In the genomic region with DNA sequence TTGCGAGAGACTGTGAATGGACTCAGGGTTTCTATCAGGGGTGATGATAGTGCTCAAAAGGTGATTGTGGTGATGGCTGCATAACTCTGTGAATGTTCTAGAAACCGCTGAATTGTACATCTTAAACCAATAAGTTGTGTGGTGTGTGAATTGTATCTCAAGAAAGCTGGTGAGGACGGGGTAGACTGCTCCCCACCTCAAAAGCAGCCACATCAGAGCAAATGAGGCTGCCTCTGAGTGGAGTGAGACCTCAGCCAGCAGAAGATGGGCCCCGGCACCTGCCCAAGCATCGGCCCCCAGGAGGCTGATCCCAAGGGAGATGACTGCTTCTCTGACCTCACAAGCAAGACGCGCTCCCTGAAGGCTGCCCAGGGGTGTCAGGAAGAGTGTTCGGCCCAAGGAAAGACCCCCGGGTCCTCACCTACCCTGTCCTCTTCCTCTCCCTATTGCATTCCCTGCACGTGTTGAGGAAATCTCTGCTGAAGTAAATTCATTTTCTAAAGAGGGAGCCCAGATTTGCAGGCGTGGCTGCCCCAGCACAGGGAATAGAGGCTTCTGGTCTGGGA, we compare ENCODE assay signal across 25 cellular contexts.
"Had no signal": no experiment of that assay in that cellular context is flagged by ENCODE, and none has a peak within 500 bp of the region (broad histone marks: within the 10 kb centered on the region; RNA-seq: fewer than 3 reads in every experiment).

No MANE protein-coding gene starts in this region.

- FAIRE-seq: endometrium, TTC549 had no signal

- DNase-seq: activated CD4-positive, alpha-beta memory T cell treated with anti-CD3 and anti-CD28 coated beads for 36 hours; activated CD4-positive, alpha-beta T cell treated with anti-CD3 and anti-CD28 coated beads, Interleukin-2, amount 10 ng/mL, durations not matched to agents 24 days and 14 days; activated naive CD4-positive, alpha-beta T cell; activated T-cell treated with anti-CD3 and anti-CD28 coated beads, Interleukin-2, amount 50 U/mL, for 72 hours; cerebellar nuclear complex; colonic mucosa; effector CD8-positive, alpha-beta T cell; esophagus squamous epithelium; foreskin melanocyte; heart right ventricle; islet precursor cell; left ventricle myocardium inferior; occipital lobe; stimulated activated CD4-positive, alpha-beta T cell treated with anti-CD3 and anti-CD28 coated beads, Interleukin-1b, Interleukin-23, amount 100 ng/mL, for 48 hours; stimulated activated CD4-positive, alpha-beta T cell treated with anti-CD3 and anti-CD28 coated beads, Interleukin-4, amount 100 ng/mL, for 4 hours; stimulated activated CD8-positive, alpha-beta memory T cell treated with anti-CD3 and anti-CD28 coated beads, Interleukin-4, amount 100 ng/mL, for 48 hours; stimulated activated naive B cell treated with anti-CD40 and anti-IgM and Interleukin-4, amounts not matched to agents 10 μg/mL and 1 μg/mL and 100 μg/mL, for 72 hours; SW 1271; T-helper 9 cell had no signal

- ATAC-seq: heart right ventricle; stimulated activated naive B cell treated with anti-CD40 and anti-IgM and Interleukin-4, amounts not matched to agents 10 μg/mL and 1 μg/mL and 100 μg/mL, for 72 hours had no signal

- H3K27ac Mint-ChIP-seq: activated CD4-positive, alpha-beta memory T cell treated with anti-CD3 and anti-CD28 coated beads for 36 hours; activated CD4-positive, alpha-beta T cell treated with anti-CD3 and anti-CD28 coated beads, Interleukin-2, amount 10 ng/mL, durations not matched to agents 24 days and 14 days; activated naive CD8-positive, alpha-beta T cell; activated T-cell treated with anti-CD3 and anti-CD28 coated beads, Interleukin-2, amount 50 U/mL, for 72 hours; brain; neural progenitor cell; stimulated activated naive B cell treated with anti-CD40 and anti-IgM and Interleukin-4, amounts not matched to agents 10 μg/mL and 1 μg/mL and 100 μg/mL, for 72 hours; T-helper 1 cell treated with Interleukin-12 subunit alpha and Interleukin-12 subunit beta and Interleukin-4 antibody, amounts not matched to agents 30 μg/mL and 1 μg/mL, for 36 hours had no signal

- H3K36me3 Mint-ChIP-seq: activated CD4-positive, alpha-beta memory T cell treated with anti-CD3 and anti-CD28 coated beads for 36 hours; activated naive CD8-positive, alpha-beta T cell; brain; neural progenitor cell; stimulated activated naive B cell treated with anti-CD40 and anti-IgM and Interleukin-4, amounts not matched to agents 10 μg/mL and 1 μg/mL and 100 μg/mL, for 72 hours had no signal

- H3K27me3 Mint-ChIP-seq: activated CD4-positive, alpha-beta T cell treated with anti-CD3 and anti-CD28 coated beads, Interleukin-2, amount 10 ng/mL, durations not matched to agents 24 days and 14 days; activated naive CD8-positive, alpha-beta T cell had no signal

- H3K9me3 Mint-ChIP-seq: activated CD4-positive, alpha-beta memory T cell treated with anti-CD3 and anti-CD28 coated beads for 36 hours; activated CD4-positive, alpha-beta T cell treated with anti-CD3 and anti-CD28 coated beads, Interleukin-2, amount 10 ng/mL, durations not matched to agents 24 days and 14 days; neural progenitor cell; T-helper 1 cell treated with Interleukin-12 subunit alpha and Interleukin-12 subunit beta and Interleukin-4 antibody, amounts not matched to agents 30 μg/mL and 1 μg/mL, for 36 hours had no signal

- H3K4me3 Mint-ChIP-seq: activated CD4-positive, alpha-beta memory T cell treated with anti-CD3 and anti-CD28 coated beads for 36 hours; activated CD4-positive, alpha-beta T cell treated with anti-CD3 and anti-CD28 coated beads, Interleukin-2, amount 10 ng/mL, durations not matched to agents 24 days and 14 days; activated naive CD8-positive, alpha-beta T cell; activated T-cell treated with anti-CD3 and anti-CD28 coated beads, Interleukin-2, amount 50 U/mL, for 72 hours; brain; neural progenitor cell; stimulated activated naive B cell treated with anti-CD40 and anti-IgM and Interleukin-4, amounts not matched to agents 10 μg/mL and 1 μg/mL and 100 μg/mL, for 72 hours; T-helper 1 cell treated with Interleukin-12 subunit alpha and Interleukin-12 subunit beta and Interleukin-4 antibody, amounts not matched to agents 30 μg/mL and 1 μg/mL, for 36 hours had no signal

- H3K4me1 Mint-ChIP-seq: brain, neural progenitor cell had no signal
